16 cellular contexts compared by ENCODE assay signal in the genomic region with DNA sequence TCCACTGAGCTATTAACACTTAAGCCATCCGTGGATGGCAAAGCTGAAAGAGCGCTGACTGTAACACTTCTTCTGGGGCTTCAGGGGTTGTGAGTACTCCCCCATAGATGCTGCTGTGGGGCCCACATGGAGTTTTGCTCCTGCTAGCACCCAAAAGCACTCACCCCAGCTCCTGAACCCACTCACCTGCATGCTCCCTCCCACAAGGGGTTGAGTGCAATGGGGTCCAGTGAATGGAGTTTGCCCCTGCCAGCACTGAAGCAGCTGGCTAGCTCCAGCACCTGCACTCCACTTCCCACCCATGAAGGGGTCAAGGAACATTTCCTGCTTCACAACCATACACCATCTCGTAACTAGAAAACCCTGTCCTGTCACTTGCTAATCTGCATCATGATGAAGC.
DNase-seq lines count a peak whose midpoint lies in the region; ATAC-seq, FAIRE-seq and TF ChIP-seq lines count a peak whose summit lies in the region.
"Had no signal": no experiment of that assay in that cellular context is flagged by ENCODE, and none has a peak within 500 bp of the region (broad histone marks: within the 10 kb centered on the region; RNA-seq: fewer than 3 reads in every experiment).

No MANE protein-coding gene starts in this region.

- H3K4me3 Mint-ChIP-seq in stimulated activated naive CD8-positive, alpha-beta T cell treated with anti-CD3 and anti-CD28 coated beads, Interleukin-15, Interleukin-2, amounts not matched to agents 100 ng/mL and 50 ng/mL, for 24 hours = peak overlapping the region; percentile 73
- no peak overlapping the region for H3K4me3 Mint-ChIP-seq in T-helper 17 cell
- H3K4me3 Mint-ChIP-seq: B cell, neural crest cell had no signal

- no peak overlapping the region for H3K27ac ChIP-seq in coronary artery
- H3K27ac ChIP-seq: hepatocyte, left ventricle myocardium inferior, spleen, uterus had no signal

- no peak for TF ChIP-seq CTCF in coronary artery (IDR thresholded peaks at IDR 0.05)

- no peak for DNase-seq in stimulated activated naive CD8-positive, alpha-beta T cell treated with anti-CD3 and anti-CD28 coated beads, Interleukin-15, Interleukin-2, amounts not matched to agents 100 U/mL and 50 U/mL, for 24 hours
- DNase-seq in T-helper 17 cell (no peak), HUDEP-2 (lab: John Stamatoyannopoulos, UW; ENCODE audit: unreplicated experiment in 76 of 76) (no peak), urothelium cell line (ENCODE audit: low spot score) (no peak), SHP77 (lab: John Stamatoyannopoulos, UW) (no peak), coronary artery (ENCODE audit: low spot score) (no peak)
- DNase-seq: left ventricle myocardium inferior, NCI-H1930, spleen, uterus had no signal

- no peaks in the 10 kb centered on the region for H3K36me3 Mint-ChIP-seq in stimulated activated naive CD8-positive, alpha-beta T cell treated with anti-CD3 and anti-CD28 coated beads, Interleukin-15, Interleukin-2, amounts not matched to agents 100 ng/mL and 50 ng/mL, for 24 hours (ENCODE audit: low read depth)
- no peaks in the 10 kb centered on the region for H3K36me3 Mint-ChIP-seq in T-helper 17 cell (ENCODE audit: low read depth)

- FAIRE-seq in urothelium cell line (lab: Jason Lieb, UNC) = no peak
- FAIRE-seq: endometrium had no signal

- H3K4me1 Mint-ChIP-seq in stimulated activated naive CD8-positive, alpha-beta T cell treated with anti-CD3 and anti-CD28 coated beads, Interleukin-15, Interleukin-2, amounts not matched to agents 100 ng/mL and 50 ng/mL, for 24 hours (ENCODE audit: low read depth) = peaks cover 80% of the 10 kb centered on the region
- H3K4me1 Mint-ChIP-seq in T-helper 17 cell = peaks cover 28% of the 10 kb centered on the region
- H3K4me1 Mint-ChIP-seq: B cell, neural crest cell had no signal

- no peak overlapping the region for H3K4me3 ChIP-seq in coronary artery
- H3K4me3 ChIP-seq: hepatocyte, left ventricle myocardium inferior, spleen, uterus had no signal

- peak overlapping the region; percentile 81 for H3K27ac Mint-ChIP-seq in stimulated activated naive CD8-positive, alpha-beta T cell treated with anti-CD3 and anti-CD28 coated beads, Interleukin-15, Interleukin-2, amounts not matched to agents 100 ng/mL and 50 ng/mL, for 24 hours
- H3K27ac Mint-ChIP-seq in T-helper 17 cell = peak overlapping the region; percentile 91
- H3K27ac Mint-ChIP-seq: B cell had no signal

- no peaks in the 10 kb centered on the region for H3K27me3 Mint-ChIP-seq in stimulated activated naive CD8-positive, alpha-beta T cell treated with anti-CD3 and anti-CD28 coated beads, Interleukin-15, Interleukin-2, amounts not matched to agents 100 ng/mL and 50 ng/mL, for 24 hours
- H3K27me3 Mint-ChIP-seq in T-helper 17 cell = no peaks in the 10 kb centered on the region
- H3K27me3 Mint-ChIP-seq: B cell had no signal

- H3K9me3 Mint-ChIP-seq in stimulated activated naive CD8-positive, alpha-beta T cell treated with anti-CD3 and anti-CD28 coated beads, Interleukin-15, Interleukin-2, amounts not matched to agents 100 ng/mL and 50 ng/mL, for 24 hours = peaks cover 8% of the 10 kb centered on the region

- ATAC-seq in stimulated activated naive CD8-positive, alpha-beta T cell treated with anti-CD3 and anti-CD28 coated beads, Interleukin-15, Interleukin-2, amounts not matched to agents 100 U/mL and 50 U/mL, for 24 hours = no peak
- peak; percentile 20 for ATAC-seq in HG02840 (IDR thresholded peaks at IDR 0.05; ENCODE audit: low FRiP score, unreplicated experiment)
- ATAC-seq in T-helper 17 cell = no peak

- no peaks in the 10 kb centered on the region for H3K9me3 ChIP-seq in T-helper 17 cell (ENCODE audit: control insufficient read depth, low read length, poor library complexity, severe bottlenecking)
- H3K9me3 ChIP-seq: uterus had no signal
